Comparison of ENCODE assay signal across 1 cellular context in the genomic region with DNA sequence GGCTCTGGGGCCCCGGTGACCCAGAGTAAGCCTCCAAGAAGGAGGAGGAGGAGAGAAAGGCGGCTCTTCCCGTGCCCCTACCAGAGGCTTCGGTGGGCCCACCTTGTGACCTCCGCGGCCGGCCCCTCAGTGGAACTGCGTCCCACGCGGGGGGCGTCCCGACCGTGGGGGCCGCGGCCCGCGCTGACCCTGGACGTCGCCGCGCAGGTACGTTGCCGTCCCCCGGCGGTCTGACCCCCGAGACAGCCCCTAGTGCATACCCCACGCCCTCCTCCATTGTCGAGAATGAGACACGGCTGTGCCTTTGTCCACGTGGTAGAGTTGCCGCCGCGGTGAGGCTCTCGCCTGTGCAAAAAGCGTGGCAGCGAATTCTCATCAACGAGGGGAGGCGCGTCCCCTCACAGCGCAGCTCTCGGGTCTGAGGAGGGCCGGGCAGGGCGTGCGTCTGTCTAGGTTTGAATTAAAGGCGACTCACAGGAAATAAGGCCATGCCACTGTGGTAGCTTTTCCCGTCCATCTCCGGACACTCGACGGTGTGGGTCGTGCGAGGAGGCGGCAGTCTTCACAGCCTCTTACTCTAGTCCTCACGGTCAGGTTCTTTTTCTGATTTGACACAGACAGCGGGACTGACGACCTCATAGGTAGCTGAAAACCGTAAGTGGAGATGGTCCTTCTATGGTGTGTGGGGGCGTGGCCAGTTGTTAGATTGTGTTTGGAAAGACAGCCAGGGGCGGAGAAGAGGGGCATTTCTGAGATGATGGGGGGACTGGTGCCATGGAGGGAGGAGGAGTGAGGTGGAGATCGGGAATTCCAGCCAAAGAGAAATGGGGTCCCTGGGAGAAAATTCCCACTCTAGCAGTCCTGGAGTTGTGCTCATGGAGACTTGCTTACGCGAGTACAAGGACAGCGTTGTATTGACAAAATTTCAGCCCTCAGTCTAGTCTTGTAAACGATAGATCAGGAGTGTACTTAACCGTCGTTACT.
TF ChIP-seq lines count a peak whose summit lies in the region.

No MANE protein-coding gene starts in this region.

TF ChIP-seq in HepG2, 621 proteins besides CTCF, POLR2A, EP300 and RAD21 (continued from another document and continues in another):
- TF ChIP-seq ZBTB43 (CRISPR knock-in tag; conservative IDR thresholded peaks at IDR 0.05) = peak; percentile 11; the same call in 1 of the 2 replicates
- no peak for TF ChIP-seq TOE1 (CRISPR knock-in tag; IDR thresholded peaks at IDR 0.05)
- TF ChIP-seq SP5 (CRISPR knock-in tag; IDR thresholded peaks at IDR 0.05; ENCODE audit: borderline replicate concordance, low read depth) = peak; percentile 71; the same call in 1 of the 2 replicates
- 0 out of 2 replicates have a peak, but pooled peaks have one; percentile 9 for TF ChIP-seq ZNF614 (CRISPR knock-in tag; IDR thresholded peaks at IDR 0.05; ENCODE audit: borderline replicate concordance)
- peak; percentile 91 for TF ChIP-seq ZBTB7A (CRISPR knock-in tag; IDR thresholded peaks at IDR 0.05)
- TF ChIP-seq ZNF276 (CRISPR knock-in tag; IDR thresholded peaks at IDR 0.05; ENCODE audit: low read depth) = peak; percentile 89; the same call in 1 of the 2 replicates
- no peak for TF ChIP-seq PHF5A (CRISPR knock-in tag; IDR thresholded peaks at IDR 0.05; ENCODE audit: low read depth, unreplicated experiment)
- TF ChIP-seq U2AF2 (IDR thresholded peaks at IDR 0.05; ENCODE audit: low read depth, low read length) = no peak
- no peak for TF ChIP-seq BCL6 (CRISPR knock-in tag; IDR thresholded peaks at IDR 0.05)
- TF ChIP-seq ZNF646 (CRISPR knock-in tag; IDR thresholded peaks at IDR 0.05) = no peak; the same call in 1 of the 2 replicates
- TF ChIP-seq ZNF30 (CRISPR knock-in tag; IDR thresholded peaks at IDR 0.05) = peak; percentile 36; the same call in 1 of the 2 replicates
- TF ChIP-seq ZNF101 (CRISPR knock-in tag; IDR thresholded peaks at IDR 0.05; ENCODE audit: borderline replicate concordance, low read depth) = peak; percentile 78; the same call in 1 of the 2 replicates
- no peak; the same call in none of the 2 replicates for TF ChIP-seq ARNT2 (CRISPR knock-in tag; IDR thresholded peaks at IDR 0.05; ENCODE audit: low read depth)
- peak; percentile 85; the same call in 1 of the 2 replicates for TF ChIP-seq NFKB2 (CRISPR knock-in tag; IDR thresholded peaks at IDR 0.05; ENCODE audit: borderline replicate concordance)
- peak; percentile 32; the same call in 1 of the 2 replicates for TF ChIP-seq PAXIP1 (CRISPR knock-in tag; conservative IDR thresholded peaks at IDR 0.05)
- peak; percentile 14; the same call in 1 of the 2 replicates for TF ChIP-seq ZBTB21 (CRISPR knock-in tag; IDR thresholded peaks at IDR 0.05)
- TF ChIP-seq ZNF713 (CRISPR knock-in tag; IDR thresholded peaks at IDR 0.05) = peak; percentile 92; the same call in 1 of the 2 replicates
- 0 out of 2 replicates have a peak, but pooled peaks have one; percentile 66 for TF ChIP-seq THYN1 (CRISPR knock-in tag; IDR thresholded peaks at IDR 0.05; ENCODE audit: borderline replicate concordance, low read depth)
- TF ChIP-seq HDAC1 (CRISPR knock-in tag; IDR thresholded peaks at IDR 0.05) = peak; percentile 86
- peak; percentile 63; the same call in 1 of the 2 replicates for TF ChIP-seq MLX (CRISPR knock-in tag; IDR thresholded peaks at IDR 0.05)
- peak; percentile 10; the same call in 1 of the 2 replicates for TF ChIP-seq E2F1 (CRISPR knock-in tag; IDR thresholded peaks at IDR 0.05)
- TF ChIP-seq CENPX (CRISPR knock-in tag; IDR thresholded peaks at IDR 0.05) = no peak
- peak; percentile 28; the same call in 1 of the 2 replicates for TF ChIP-seq AHR (CRISPR knock-in tag; IDR thresholded peaks at IDR 0.05)
- TF ChIP-seq ELF1 (CRISPR knock-in tag; IDR thresholded peaks at IDR 0.05) = no peak
- no peak for TF ChIP-seq ESRRA (CRISPR knock-in tag; IDR thresholded peaks at IDR 0.05; ENCODE audit: low read depth)
- peak; percentile 56; the same call in 1 of the 2 replicates for TF ChIP-seq SALL2 (CRISPR knock-in tag; IDR thresholded peaks at IDR 0.05)
- TF ChIP-seq, protein P1, sequence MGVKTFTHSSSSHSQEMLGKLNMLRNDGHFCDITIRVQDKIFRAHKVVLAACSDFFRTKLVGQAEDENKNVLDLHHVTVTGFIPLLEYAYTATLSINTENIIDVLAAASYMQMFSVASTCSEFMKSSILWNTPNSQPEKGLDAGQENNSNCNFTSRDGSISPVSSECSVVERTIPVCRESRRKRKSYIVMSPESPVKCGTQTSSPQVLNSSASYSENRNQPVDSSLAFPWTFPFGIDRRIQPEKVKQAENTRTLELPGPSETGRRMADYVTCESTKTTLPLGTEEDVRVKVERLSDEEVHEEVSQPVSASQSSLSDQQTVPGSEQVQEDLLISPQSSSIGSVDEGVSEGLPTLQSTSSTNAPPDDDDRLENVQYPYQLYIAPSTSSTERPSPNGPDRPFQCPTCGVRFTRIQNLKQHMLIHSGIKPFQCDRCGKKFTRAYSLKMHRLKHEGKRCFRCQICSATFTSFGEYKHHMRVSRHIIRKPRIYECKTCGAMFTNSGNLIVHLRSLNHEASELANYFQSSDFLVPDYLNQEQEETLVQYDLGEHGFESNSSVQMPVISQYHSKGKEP (CRISPR knock-in tag; IDR thresholded peaks at IDR 0.05) = no peak; the same call in 1 of the 2 replicates
- TF ChIP-seq, protein P2, sequence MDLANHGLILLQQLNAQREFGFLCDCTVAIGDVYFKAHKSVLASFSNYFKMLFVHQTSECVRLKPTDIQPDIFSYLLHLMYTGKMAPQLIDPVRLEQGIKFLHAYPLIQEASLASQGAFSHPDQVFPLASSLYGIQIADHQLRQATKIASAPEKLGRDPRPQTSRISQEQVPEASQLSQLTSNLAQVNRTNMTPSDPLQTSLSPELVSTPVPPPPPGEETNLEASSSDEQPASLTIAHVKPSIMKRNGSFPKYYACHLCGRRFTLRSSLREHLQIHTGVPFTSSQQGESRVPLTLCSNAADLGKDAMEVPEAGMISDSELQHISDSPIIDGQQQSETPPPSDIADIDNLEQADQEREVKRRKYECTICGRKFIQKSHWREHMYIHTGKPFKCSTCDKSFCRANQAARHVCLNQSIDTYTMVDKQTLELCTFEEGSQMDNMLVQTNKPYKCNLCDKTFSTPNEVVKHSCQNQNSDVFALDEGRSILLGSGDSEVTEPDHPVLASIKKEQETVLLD (CRISPR knock-in tag; IDR thresholded peaks at IDR 0.05; ENCODE audit: low read depth) = peak; percentile 83; the same call in 1 of the 2 replicates
- TF ChIP-seq ETV6 (CRISPR knock-in tag; conservative IDR thresholded peaks at IDR 0.05) = peak; percentile 34; the same call in 1 of the 2 replicates
- peak; percentile 40; the same call in 1 of the 2 replicates for TF ChIP-seq JUNB (CRISPR knock-in tag; IDR thresholded peaks at IDR 0.05; ENCODE audit: borderline replicate concordance)
